In genomic region chr5:95445442-95445841, GRCh38 we compare ENCODE assay signal across 21 cellular contexts. TPM values are rescaled to one million over a fixed set of nuclear protein-coding genes. Genes with fewer than 3 reads are reported as not detected.
"Had no signal": no experiment of that assay in that cellular context is flagged by ENCODE, and none has a peak within 500 bp of the region (broad histone marks: within the 10 kb centered on the region; RNA-seq: fewer than 3 reads in every experiment).

No MANE protein-coding gene starts in this region.

- H3K9me3 Mint-ChIP-seq: natural killer cell, neural crest cell had no signal

- H3K4me3 Mint-ChIP-seq: natural killer cell, neural crest cell had no signal

- H3K36me3 ChIP-seq: esophagus muscularis mucosa, gastrocnemius medialis, left ventricle myocardium inferior, lower lobe of right lung, pancreas, suprapubic skin, tibial artery, upper lobe of right lung, vagina had no signal

- H3K27ac ChIP-seq: esophagus muscularis mucosa, gastrocnemius medialis, left ventricle myocardium inferior, lower lobe of right lung, pancreas, suprapubic skin, tibial artery, upper lobe of right lung, vagina had no signal

- H3K27me3 ChIP-seq: gastrocnemius medialis, pancreas, tibial artery, upper lobe of right lung, vagina had no signal

- DNase-seq: effector memory CD4-positive, alpha-beta T cell; gastrocnemius medialis; glutamatergic neuron; left ventricle myocardium inferior; lower lobe of right lung; mucosa of descending colon; natural killer cell; pancreas; right cardiac atrium; small intestine; stimulated activated CD4-positive, alpha-beta T cell treated with anti-CD3 and anti-CD28 coated beads, Interleukin-2, amount 100 ng/mL, for 48 hours; stimulated activated naive CD8-positive, alpha-beta T cell treated with anti-CD3 and anti-CD28 coated beads, Interleukin-15, Interleukin-2, amounts not matched to agents 100 U/mL and 50 U/mL, for 24 hours; tibial artery; upper lobe of right lung had no signal

- ATAC-seq: gastrocnemius medialis; lower lobe of right lung; mucosa of descending colon; natural killer cell; pancreas; right cardiac atrium; stimulated activated naive CD8-positive, alpha-beta T cell treated with anti-CD3 and anti-CD28 coated beads, Interleukin-15, Interleukin-2, amounts not matched to agents 100 U/mL and 50 U/mL, for 24 hours; upper lobe of right lung had no signal

- H3K4me3 ChIP-seq: esophagus muscularis mucosa, gastrocnemius medialis, left ventricle myocardium inferior, lower lobe of right lung, mucosa of descending colon, pancreas, suprapubic skin, tibial artery, upper lobe of right lung, vagina had no signal

- H3K27ac Mint-ChIP-seq: natural killer cell, progenitor cell of endocrine pancreas had no signal

- FAIRE-seq: endometrium, pancreas, small intestine had no signal

- H3K4me1 ChIP-seq: esophagus muscularis mucosa, gastrocnemius medialis, left ventricle myocardium inferior, lower lobe of right lung, pancreas, suprapubic skin, tibial artery, upper lobe of right lung, vagina had no signal

- H3K9me3 ChIP-seq: esophagus muscularis mucosa, gastrocnemius medialis, left ventricle myocardium inferior, lower lobe of right lung, mucosa of descending colon, pancreas, suprapubic skin, tibial artery, upper lobe of right lung, vagina had no signal

RNA-seq across cellular contexts. Expression of gene FAM81B, which starts 54.3 kb away (rescaled TPM):
- total RNA-seq: esophagus muscularis mucosa, fibroblast of villous mesenchyme, gastrocnemius medialis, mucosa of descending colon, natural killer cell, neural crest cell, progenitor cell of endocrine pancreas, suprapubic skin, upper lobe of right lung, vagina had no signal
- polyA plus RNA-seq: small intestine had no signal
